In genomic region chr7:95420996-95421846, GRCh38 we compare ENCODE assay signal across 9 cellular contexts. TPM values are rescaled to one million over a fixed set of nuclear protein-coding genes. Genes with fewer than 3 reads are reported as not detected.
DNase-seq lines count a peak whose midpoint lies in the region; ATAC-seq and TF ChIP-seq lines count a peak whose summit lies in the region.
"Had no signal": no experiment of that assay in that cellular context is flagged by ENCODE, and none has a peak within 500 bp of the region (broad histone marks: within the 10 kb centered on the region; RNA-seq: fewer than 3 reads in every experiment).

No MANE protein-coding gene starts in this region.

- no peak overlapping the region for H3K4me2 ChIP-seq in osteoblast (ENCODE audit: insufficient read depth, low read length)

- DNase-seq in NCI-H2107 treated with DMSO at 0.1 percent for 48 hours (lab: John Stamatoyannopoulos, UW; ENCODE audit: unreplicated experiment) (peak; percentile 76), epithelial cell of esophagus (ENCODE audit: low read depth) (peak; percentile 16), osteoblast (ENCODE audit: insufficient read length, low spot score, missing footprints) (no peak), NCI-H526 (lab: John Stamatoyannopoulos, UW) (no peak), NCI-H526 treated with DMSO at 0.1 percent for 48 hours (lab: John Stamatoyannopoulos, UW) (no peak), foreskin melanocyte (no peak)

- no peak overlapping the region for H2AFZ ChIP-seq in osteoblast (ENCODE audit: low read length)

- peaks cover 3% of the 10 kb centered on the region for H3K79me2 ChIP-seq in osteoblast (ENCODE audit: insufficient read depth, low read length)

- no peaks in the 10 kb centered on the region for H3K9me3 ChIP-seq in osteoblast (ENCODE audit: low read depth, low read length)

- ATAC-seq in GM19463 (IDR thresholded peaks at IDR 0.05; ENCODE audit: unreplicated experiment) (peak; percentile 73), HG03571 (IDR thresholded peaks at IDR 0.05; ENCODE audit: unreplicated experiment) (no peak)

- peak overlapping the region; percentile 6 for H3K27ac ChIP-seq in osteoblast (ENCODE audit: low read depth, low read length)

- peaks cover 4% of the 10 kb centered on the region for H3K4me1 ChIP-seq in osteoblast (ENCODE audit: insufficient read depth, low read length)

- H3K36me3 ChIP-seq in osteoblast (ENCODE audit: insufficient read depth, low read length), result no peaks in the 10 kb centered on the region

- H4K20me1 ChIP-seq in osteoblast (ENCODE audit: insufficient read depth, low read length), result peaks cover 3% of the 10 kb centered on the region

- H3K27me3 ChIP-seq in osteoblast (ENCODE audit: insufficient read depth, low read length), result no peaks in the 10 kb centered on the region

- no peak for TF ChIP-seq CTCF in epithelial cell of esophagus (IDR thresholded peaks at IDR 0.05; ENCODE audit: insufficient read depth, low read depth, low read length, missing control alignments)
- no peak for TF ChIP-seq CTCF in osteoblast (IDR thresholded peaks at IDR 0.05; ENCODE audit: extremely low read depth, low read depth, low read length)

- H3K4me3 ChIP-seq in epithelial cell of esophagus (ENCODE audit: low read length) (no peak overlapping the region), osteoblast (ENCODE audit: insufficient read depth, low read length) (no peak overlapping the region)

RNA-seq across cellular contexts. Expression of gene PON2, which starts 13.6 kb away (rescaled TPM):
- 77.8 and 79.3 TPM in 2 replicates for total RNA-seq in osteoblast

RNA-seq across cellular contexts. Expression of gene PON3, which starts 25.0 kb away (rescaled TPM):
- 0.72 and 0.88 TPM in 2 replicates for total RNA-seq in osteoblast
- total RNA-seq: H1 had no signal

Comparison
In these comparisons a context has a peak if more than half of its experiments do, and no peak if none do; other contexts are left out.
1. DNase-seq: peak in NCI-H2107 treated with DMSO at 0.1 percent for 48 hours (single experiment) and epithelial cell of esophagus (single experiment); none in osteoblast (single experiment), NCI-H526 (0 of 2), NCI-H526 treated with DMSO at 0.1 percent for 48 hours (single experiment) and foreskin melanocyte (single experiment).